In the genomic region with DNA sequence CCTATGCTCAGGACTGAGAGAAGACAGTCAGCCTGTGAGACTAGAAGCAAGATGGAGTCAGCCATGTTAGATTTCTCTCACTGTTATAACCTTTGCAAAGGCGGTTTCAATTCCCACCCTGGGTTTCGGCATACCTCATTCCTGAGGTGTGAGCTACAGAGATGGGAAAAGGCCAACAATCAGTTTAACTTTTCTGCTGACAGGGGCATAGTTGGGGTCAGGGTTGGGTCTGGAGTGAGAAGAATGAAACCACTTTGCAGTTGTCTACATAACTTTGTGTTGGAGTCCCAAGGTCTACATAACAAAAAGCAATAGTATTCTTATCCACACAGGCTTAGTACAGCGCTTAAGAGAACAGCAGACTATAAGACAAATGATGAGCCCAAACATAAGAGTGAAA, we compare ENCODE assay signal across 27 cellular contexts. TPM values are rescaled to one million over a fixed set of nuclear protein-coding genes. Genes with fewer than 3 reads are reported as not detected.
DNase-seq lines count a peak whose midpoint lies in the region; ATAC-seq, FAIRE-seq and TF ChIP-seq lines count a peak whose summit lies in the region.
"Had no signal": no experiment of that assay in that cellular context is flagged by ENCODE, and none has a peak within 500 bp of the region (broad histone marks: within the 10 kb centered on the region; RNA-seq: fewer than 3 reads in every experiment).

No MANE protein-coding gene starts in this region.

- no peaks in the 10 kb centered on the region for H3K9me1 ChIP-seq in IMR-90 (ENCODE audit: insufficient read depth, low read length)

- H3K56ac ChIP-seq in IMR-90 (ENCODE audit: extremely low read depth, insufficient read depth, low read length) = no peak overlapping the region

- H3K23ac ChIP-seq in IMR-90 (ENCODE audit: low read depth, low read length) = no peak overlapping the region

- H3K14ac ChIP-seq in IMR-90 (replicated peaks; ENCODE audit: low read depth, low read length) = no peak overlapping the region

- no peak overlapping the region for H3K4me3 Mint-ChIP-seq in astrocyte (ENCODE audit: unreplicated experiment)
- H3K4me3 Mint-ChIP-seq: CD14-positive monocyte; CD4-positive, alpha-beta memory T cell; CD4-positive, CD25-positive, alpha-beta regulatory T cell; CD8-positive, alpha-beta memory T cell had no signal

- WGBS in IMR-90 (ENCODE audit: extremely low coverage in 2 of 2, insufficient read length in 1 of 2), 2 experiments = no CpG with 5 or more reads among the region's 3 CpGs
- 96% methylated on average over 3 of the region's 3 CpGs for WGBS in esophagus muscularis mucosa

- H2AFZ ChIP-seq in IMR-90 (replicated peaks; ENCODE audit: low read length, poor library complexity) (no peak overlapping the region), astrocyte (ENCODE audit: low read depth, low read length) (no peak overlapping the region)

- H2BK15ac ChIP-seq in IMR-90 (ENCODE audit: low read depth, low read length) = no peak overlapping the region

- H4K5ac ChIP-seq in IMR-90 (ENCODE audit: low read depth, low read length) = no peak overlapping the region

- H3K9me3 ChIP-seq in IMR-90 (ENCODE audit: control insufficient read depth, insufficient read depth, low read length) = peaks cover 9% of the 10 kb centered on the region
- H3K9me3 ChIP-seq in astrocyte (ENCODE audit: insufficient read depth, low read depth, low read length) = peaks cover 9% of the 10 kb centered on the region
- peaks cover 0 to 13% (median 7%) of the 10 kb centered on the region in 4 donors for H3K9me3 ChIP-seq in esophagus muscularis mucosa
- H3K9me3 ChIP-seq in gastrocnemius medialis = no peaks in the 10 kb centered on the region
- H3K9me3 ChIP-seq: BE2C had no signal

- POLR2A ChIA-PET in IMR-90 (lab: Charles Lee; ENCODE audit: unreplicated experiment) = no interaction called here

- H3K4ac ChIP-seq in IMR-90 (ENCODE audit: low read depth, low read length) = no peak overlapping the region

- ATAC-seq in IMR-90 (ENCODE audit: low read depth) (no peak), GM21619 (IDR thresholded peaks at IDR 0.05; ENCODE audit: unreplicated experiment) (no peak), gastrocnemius medialis (no peak), HG03439 (IDR thresholded peaks at IDR 0.05; ENCODE audit: unreplicated experiment) (no peak)
- ATAC-seq: GM12878 had no signal

- H3K9me3 Mint-ChIP-seq in astrocyte (ENCODE audit: unreplicated experiment) = peaks cover 9% of the 10 kb centered on the region

- no peak overlapping the region for H3K18ac ChIP-seq in IMR-90 (ENCODE audit: low read depth, low read length)

- no peak for TF ChIP-seq RAD21 in IMR-90 (IDR thresholded peaks at IDR 0.05; ENCODE audit: low read length)

- H4K8ac ChIP-seq in IMR-90 (ENCODE audit: low read depth in 2 of 2, low read length in 2 of 2) = no peak overlapping the region

- H3K36me3 ChIP-seq in IMR-90 (ENCODE audit: control insufficient read depth, insufficient read depth, low read length) (no peaks in the 10 kb centered on the region), astrocyte (ENCODE audit: insufficient read depth, low read length) (no peaks in the 10 kb centered on the region), esophagus muscularis mucosa (no peaks in the 10 kb centered on the region), gastrocnemius medialis (no peaks in the 10 kb centered on the region)
- H3K36me3 ChIP-seq: BE2C, BLaER1 had no signal

- H2AK9ac ChIP-seq in IMR-90 (replicated peaks; ENCODE audit: low read depth, low read length, poor library complexity) = no peak overlapping the region

- no peak for TF ChIP-seq EP300 in esophagus muscularis mucosa (IDR thresholded peaks at IDR 0.05)

- no peaks in the 10 kb centered on the region for H4K20me1 ChIP-seq in IMR-90 (ENCODE audit: insufficient read depth, low read length)
- no peaks in the 10 kb centered on the region for H4K20me1 ChIP-seq in astrocyte (ENCODE audit: insufficient read depth, low read length)
- H4K20me1 ChIP-seq: BLaER1 had no signal

- H3K27ac Mint-ChIP-seq in astrocyte (ENCODE audit: unreplicated experiment) = no peak overlapping the region
- H3K27ac Mint-ChIP-seq: CD14-positive monocyte; CD4-positive, alpha-beta memory T cell; CD4-positive, CD25-positive, alpha-beta regulatory T cell; CD8-positive, alpha-beta memory T cell had no signal

- H3K36me3 Mint-ChIP-seq in astrocyte (ENCODE audit: low read depth, unreplicated experiment) = no peaks in the 10 kb centered on the region
- H3K36me3 Mint-ChIP-seq: CD14-positive monocyte; CD4-positive, alpha-beta memory T cell had no signal

- H2AK5ac ChIP-seq in IMR-90 (ENCODE audit: low read depth, low read length) = no peak overlapping the region

- in situ Hi-C loops in IMR-90 (cut with MboI; ENCODE audit: low sequenced_read_pairs) = no loop called here
- in situ Hi-C loops in gastrocnemius medialis (cut with MboI; ENCODE audit: low sequenced_read_pairs in 4 of 4) = no loop called here

- TF ChIP-seq CTCF in IMR-90 (conservative IDR thresholded peaks at IDR 0.05; ENCODE audit: low read depth, low read length) (no peak), astrocyte (IDR thresholded peaks at IDR 0.05; ENCODE audit: insufficient read depth, low read depth, low read length) (no peak), esophagus muscularis mucosa (IDR thresholded peaks at IDR 0.05) (no peak), gastrocnemius medialis (IDR thresholded peaks at IDR 0.05 in 4 of 5, conservative IDR thresholded peaks at IDR 0.05 in 1 of 5) (no peak)

- dilution Hi-C loops in IMR-90 (cut with HindIII; ENCODE audit: low sequenced_read_pairs, unreplicated experiment) = no loop called here

- H3K4me1 ChIP-seq in IMR-90 (ENCODE audit: control insufficient read depth, insufficient read depth, low read length) (no peaks in the 10 kb centered on the region), astrocyte (ENCODE audit: insufficient read depth, low read length) (no peaks in the 10 kb centered on the region), esophagus muscularis mucosa (no peaks in the 10 kb centered on the region), gastrocnemius medialis (no peaks in the 10 kb centered on the region)
- H3K4me1 ChIP-seq: BE2C, BLaER1 had no signal

- no peak for DNase-seq in IMR-90
- DNase-seq in astrocyte (ENCODE audit: low read depth) = peak; percentile 13
- DNase-seq in esophagus muscularis mucosa (ENCODE audit: extremely low spot score) = peak; percentile 55
- no peak for DNase-seq in gastrocnemius medialis
- DNase-seq: 8988T; ACHN; BE2C; C1 segment of cervical spinal cord; CD4-positive, alpha-beta memory T cell; CD4-positive, CD25-positive, alpha-beta regulatory T cell; CD8-positive, alpha-beta memory T cell; COR-L47; DMS 273 treated with DMSO at 0.1 percent for 48 hours; DMS153; DMS53; DMS79; DND-41; EL; GDM1 had no signal

- CTCF ChIA-PET in IMR-90 (lab: Yijun Ruan, JAX) = no interaction called here

- H3K27me3 ChIP-seq in IMR-90 (ENCODE audit: control insufficient read depth, insufficient read depth, low read length) (no peaks in the 10 kb centered on the region), astrocyte (ENCODE audit: insufficient read depth, low read length) (no peaks in the 10 kb centered on the region), esophagus muscularis mucosa (no peaks in the 10 kb centered on the region), gastrocnemius medialis (no peaks in the 10 kb centered on the region)
- H3K27me3 ChIP-seq: BE2C, BLaER1 had no signal

- no TSS peak for BruUV-seq in IMR-90 (replicated peaks; lab: Mats Ljungman, UMichigan)

- H3K9ac ChIP-seq in IMR-90 (ENCODE audit: low read depth, low read length) = no peak overlapping the region
- H3K9ac ChIP-seq in astrocyte (ENCODE audit: low read length) = no peak overlapping the region
- H3K9ac ChIP-seq: BLaER1 had no signal

- H3K4me3 ChIP-seq in IMR-90 (ENCODE audit: insufficient read depth, low read depth, low read length) = no peak overlapping the region
- no peak overlapping the region for H3K4me3 ChIP-seq in astrocyte (ENCODE audit: insufficient read depth, low read depth, low read length)
- H3K4me3 ChIP-seq in esophagus muscularis mucosa = no peak overlapping the region
- H3K4me3 ChIP-seq in gastrocnemius medialis = no peak overlapping the region
- H3K4me3 ChIP-seq: BLaER1, GM12878 had no signal

- FAIRE-seq in astrocyte (lab: Jason Lieb, UNC) = peak; percentile 23
- FAIRE-seq: A204.1, GM12878, GM12892, GM18507 had no signal

- no peak overlapping the region for H2BK20ac ChIP-seq in IMR-90 (ENCODE audit: low read depth, low read length)

- TF ChIP-seq POLR2A in IMR-90 (IDR thresholded peaks at IDR 0.05; ENCODE audit: low read depth, low read length) (no peak), esophagus muscularis mucosa (IDR thresholded peaks at IDR 0.05; ENCODE audit: low read depth) (no peak), gastrocnemius medialis (IDR thresholded peaks at IDR 0.05) (no peak)

- H3K4me2 ChIP-seq in IMR-90 (ENCODE audit: low read depth, low read length) (no peak overlapping the region), astrocyte (ENCODE audit: low read length) (no peak overlapping the region)
- H3K4me2 ChIP-seq: BLaER1 had no signal

- no peaks in the 10 kb centered on the region for H3K79me2 ChIP-seq in astrocyte (ENCODE audit: insufficient read depth, low read length)

- no peak overlapping the region for H2BK120ac ChIP-seq in IMR-90 (ENCODE audit: low read depth, low read length)

- peaks cover 9% of the 10 kb centered on the region for H3K4me1 Mint-ChIP-seq in astrocyte (ENCODE audit: low read depth, unreplicated experiment)
- H3K4me1 Mint-ChIP-seq: CD14-positive monocyte; CD4-positive, alpha-beta memory T cell; CD4-positive, CD25-positive, alpha-beta regulatory T cell; CD8-positive, alpha-beta memory T cell had no signal

- H2BK5ac ChIP-seq in IMR-90 (ENCODE audit: low read depth, low read length, poor library complexity, severe bottlenecking) = no peak overlapping the region

- H3K79me1 ChIP-seq in IMR-90 (ENCODE audit: low read depth in 1 of 2, low read length in 2 of 2) = no peaks in the 10 kb centered on the region

- intact Hi-C loops in IMR-90 (cut with micrococcal nuclease) = no loop called here
- intact Hi-C loops in esophagus muscularis mucosa (cut with DNase I) = no loop called here
- intact Hi-C loops in gastrocnemius medialis (cut with DNase I; ENCODE audit: low total_unique reads) = no loop called here

- H4K91ac ChIP-seq in IMR-90 (ENCODE audit: insufficient read depth, low read depth, low read length) = no peak overlapping the region

- H3K27ac ChIP-seq in IMR-90 (ENCODE audit: insufficient read depth, low read length) (no peak overlapping the region), astrocyte (ENCODE audit: low read depth, low read length) (no peak overlapping the region), esophagus muscularis mucosa (replicated peaks in 1 of 4) (no peak overlapping the region), gastrocnemius medialis (no peak overlapping the region)
- H3K27ac ChIP-seq: BLaER1 had no signal

- no peaks in the 10 kb centered on the region for H3K27me3 Mint-ChIP-seq in astrocyte (ENCODE audit: low read depth, unreplicated experiment)

TF ChIP-seq in IMR-90, 13 proteins besides CTCF, POLR2A, EP300 and RAD21 (continues in another document):
- no peak for TF ChIP-seq RFX5 (IDR thresholded peaks at IDR 0.05; ENCODE audit: low read depth, low read length)

RNA-seq across cellular contexts. Expression of a gene that starts 28.1 kb away (rescaled TPM):
- total RNA-seq in IMR-90 (2012; rRNA removed) = 19.4 and 43.3 TPM in 2 replicates
- polyA plus RNA-seq in IMR-90 (2012; rRNA removed) = 31.6 and 32.4 TPM in 2 replicates
- 5.2 and 11.4 TPM in 2 replicates for polyA plus RNA-seq in IMR-90 (2012; cell fraction: cytosol; rRNA removed)
- 1.9 and 13.6 TPM in 2 replicates for polyA plus RNA-seq in IMR-90 (2012; cell fraction: nucleus; rRNA removed; ENCODE audit: low replicate concordance)
- total RNA-seq in astrocyte = 43.2 and 45.0 TPM in 2 replicates
- 10 to 100 TPM; 40.4 to 58.2 (median 45.2) TPM for total RNA-seq in esophagus muscularis mucosa
- total RNA-seq in gastrocnemius medialis = 100 to 1,000 TPM in 3 of 4 donors, 10 to 100 TPM in 1; 65.1 to 126 (median 110) TPM

Comparison
In these comparisons a context has a peak if more than half of its experiments do, and no peak if none do; other contexts are left out.
1. DNase-seq: peak in astrocyte (single experiment) and esophagus muscularis mucosa (single experiment); none in IMR-90 (single experiment) and gastrocnemius medialis (0 of 2).